Comparison of ENCODE assay signal across 25 cellular contexts in genomic region chr4:85268146-85268545, GRCh38.
"Had no signal": no experiment of that assay in that cellular context is flagged by ENCODE, and none has a peak within 500 bp of the region (broad histone marks: within the 10 kb centered on the region; RNA-seq: fewer than 3 reads in every experiment).

No MANE protein-coding gene starts in this region.

- H3K27me3 ChIP-seq: neutrophil, pancreas, right lobe of liver, sigmoid colon, stomach, thyroid gland, tibial nerve, upper lobe of right lung, uterus had no signal

- H3K36me3 ChIP-seq: neutrophil, pancreas, prostate gland, right lobe of liver, sigmoid colon, stomach, thoracic aorta, thyroid gland, tibial nerve, upper lobe of right lung, uterus had no signal

- H3K4me3 ChIP-seq: pancreas, prostate gland, right lobe of liver, sigmoid colon, stomach, thoracic aorta, thyroid gland, tibial nerve, upper lobe of right lung, uterus had no signal

- DNase-seq: naive B cell; naive thymus-derived CD8-positive, alpha-beta T cell; nephron progenitor cell; nucleus accumbens; pancreas; right cardiac atrium; right lobe of liver; sigmoid colon; small intestine; stimulated activated CD4-positive, alpha-beta T cell treated with anti-CD3 and anti-CD28 coated beads, Interleukin-15, amount 100 ng/mL, for 24 hours; stimulated activated CD4-positive, alpha-beta T cell treated with anti-CD3 and anti-CD28 coated beads, Interleukin-2, amount 100 ng/mL, for 24 hours; stimulated activated CD4-positive, alpha-beta T cell treated with anti-CD3 and anti-CD28 coated beads, Interleukin-2, amount 100 ng/mL, for 48 hours; stimulated activated CD4-positive, alpha-beta T cell treated with anti-CD3 and anti-CD28 coated beads, Interleukin-4, amount 100 ng/mL, for 24 hours; stimulated activated naive B cell treated with anti-CD40 and anti-IgM and Interleukin-4, amounts not matched to agents 10 μg/mL and 1 μg/mL and 100 μg/mL, for 72 hours; stimulated activated naive CD4-positive, alpha-beta T cell treated with Interleukin-2 at 50 U/mL for 16 hours; stomach; thyroid gland; upper lobe of right lung; uterus had no signal

- H3K9me3 ChIP-seq: neutrophil, pancreas, prostate gland, right lobe of liver, sigmoid colon, stomach, thoracic aorta, thyroid gland, upper lobe of right lung, uterus had no signal

- H3K27ac ChIP-seq: neutrophil, pancreas, prostate gland, right lobe of liver, sigmoid colon, stomach, thoracic aorta, thyroid gland, tibial nerve, upper lobe of right lung, uterus had no signal

- H3K4me1 ChIP-seq: pancreas, prostate gland, right lobe of liver, sigmoid colon, stomach, thyroid gland, tibial nerve, upper lobe of right lung, uterus had no signal

- ATAC-seq: naive thymus-derived CD8-positive, alpha-beta T cell; natural killer cell treated with Interleukin-12 subunit alpha and Interleukin-12 subunit beta and Interleukin-15 and Interleukin-18, amount 100 ng/mL, for 72 hours; pancreas; right cardiac atrium; right lobe of liver; stimulated activated effector memory CD8-positive, alpha-beta T cell treated with anti-CD3 and anti-CD28 coated beads, Interleukin-12 subunit alpha, Interleukin-12 subunit beta, amount 100 ng/mL, for 72 hours; stimulated activated naive B cell treated with anti-CD40 and anti-IgM and Interleukin-4, amounts not matched to agents 10 μg/mL and 1 μg/mL and 100 μg/mL, for 72 hours; upper lobe of right lung had no signal
